Comparison of ENCODE assay signal across 1 cellular context in the genomic region with DNA sequence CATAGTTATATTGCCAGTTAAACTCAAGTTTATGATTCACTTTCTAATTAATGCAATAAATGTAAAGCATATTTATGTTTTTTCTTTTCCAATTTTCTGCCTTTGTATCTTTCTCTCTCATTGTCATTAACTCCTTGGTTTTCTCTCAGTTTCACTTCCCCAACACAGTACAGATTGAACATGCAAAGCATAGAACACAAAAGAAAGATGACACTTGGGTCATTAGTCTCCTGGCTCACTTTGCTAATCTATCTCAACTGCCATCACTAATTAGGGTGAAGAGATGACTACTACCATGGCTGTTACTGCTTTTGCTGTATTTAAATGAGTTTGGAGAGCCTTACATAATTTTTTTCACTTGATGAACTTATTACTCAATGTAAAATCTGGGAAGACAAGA.
A peak's percentile ranks its signal among the peaks of the same experiment; 100 is the strongest.
TF ChIP-seq lines count a peak whose summit lies in the region.

No MANE protein-coding gene starts in this region.

TF ChIP-seq in GM12878, 131 proteins besides CTCF, POLR2A, EP300 and RAD21 (continued from another document):
- TF ChIP-seq, protein P1, sequence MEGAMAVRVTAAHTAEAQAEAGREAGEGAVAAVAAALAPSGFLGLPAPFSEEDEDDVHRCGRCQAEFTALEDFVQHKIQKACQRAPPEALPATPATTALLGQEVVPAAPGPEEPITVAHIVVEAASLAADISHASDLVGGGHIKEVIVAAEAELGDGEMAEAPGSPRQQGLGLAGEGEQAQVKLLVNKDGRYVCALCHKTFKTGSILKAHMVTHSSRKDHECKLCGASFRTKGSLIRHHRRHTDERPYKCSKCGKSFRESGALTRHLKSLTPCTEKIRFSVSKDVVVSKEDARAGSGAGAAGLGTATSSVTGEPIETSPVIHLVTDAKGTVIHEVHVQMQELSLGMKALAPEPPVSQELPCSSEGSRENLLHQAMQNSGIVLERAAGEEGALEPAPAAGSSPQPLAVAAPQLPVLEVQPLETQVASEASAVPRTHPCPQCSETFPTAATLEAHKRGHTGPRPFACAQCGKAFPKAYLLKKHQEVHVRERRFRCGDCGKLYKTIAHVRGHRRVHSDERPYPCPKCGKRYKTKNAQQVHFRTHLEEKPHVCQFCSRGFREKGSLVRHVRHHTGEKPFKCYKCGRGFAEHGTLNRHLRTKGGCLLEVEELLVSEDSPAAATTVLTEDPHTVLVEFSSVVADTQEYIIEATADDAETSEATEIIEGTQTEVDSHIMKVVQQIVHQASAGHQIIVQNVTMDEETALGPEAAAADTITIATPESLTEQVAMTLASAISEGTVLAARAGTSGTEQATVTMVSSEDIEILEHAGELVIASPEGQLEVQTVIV (IDR thresholded peaks at IDR 0.05; ENCODE audit: borderline replicate concordance, partially characterized antibody): no peak
- TF ChIP-seq JUND (IDR thresholded peaks at IDR 0.05; ENCODE audit: low read depth, low read length) (peak; percentile 15; the same call in 1 of the 2 replicates), POU2F2 (IDR thresholded peaks at IDR 0.05; ENCODE audit: borderline replicate concordance, low read depth, low read length) (peak; percentile 34; the same call in 1 of the 3 replicates), SMAD5 (IDR thresholded peaks at IDR 0.05; ENCODE audit: low read depth) (no peak), IKZF1 (conservative IDR thresholded peaks at IDR 0.05) (peak; percentile 65), LARP7 (IDR thresholded peaks at IDR 0.05) (no peak), SMARCA5 (IDR thresholded peaks at IDR 0.05) (no peak)
- TF ChIP-seq, protein P2, sequence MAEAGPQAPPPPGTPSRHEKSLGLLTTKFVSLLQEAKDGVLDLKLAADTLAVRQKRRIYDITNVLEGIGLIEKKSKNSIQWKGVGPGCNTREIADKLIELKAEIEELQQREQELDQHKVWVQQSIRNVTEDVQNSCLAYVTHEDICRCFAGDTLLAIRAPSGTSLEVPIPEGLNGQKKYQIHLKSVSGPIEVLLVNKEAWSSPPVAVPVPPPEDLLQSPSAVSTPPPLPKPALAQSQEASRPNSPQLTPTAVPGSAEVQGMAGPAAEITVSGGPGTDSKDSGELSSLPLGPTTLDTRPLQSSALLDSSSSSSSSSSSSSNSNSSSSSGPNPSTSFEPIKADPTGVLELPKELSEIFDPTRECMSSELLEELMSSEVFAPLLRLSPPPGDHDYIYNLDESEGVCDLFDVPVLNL (IDR thresholded peaks at IDR 0.05; ENCODE audit: low read depth, low read length): no peak
